Comparison of ENCODE assay signal across 30 cellular contexts in the genomic region with DNA sequence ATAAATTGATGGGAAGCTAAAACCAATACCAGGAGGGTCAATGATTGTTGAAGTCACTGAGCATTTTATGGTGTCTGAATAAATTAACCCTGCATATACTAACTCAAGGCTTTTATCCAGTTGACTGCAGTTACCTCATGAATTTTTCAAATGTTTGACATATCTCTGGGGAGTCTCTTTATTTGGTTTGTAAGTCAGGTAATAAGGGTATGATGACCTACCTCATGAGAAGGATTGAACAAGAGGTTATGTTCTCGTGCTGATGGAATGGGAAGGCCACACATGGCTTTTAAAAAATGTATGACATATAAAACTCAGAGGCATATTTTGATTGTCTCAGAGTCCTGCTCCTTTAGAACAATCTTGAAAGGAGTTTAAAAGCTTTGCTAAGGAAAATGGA.
"Had no signal": no experiment of that assay in that cellular context is flagged by ENCODE, and none has a peak within 500 bp of the region (broad histone marks: within the 10 kb centered on the region; RNA-seq: fewer than 3 reads in every experiment).

No MANE protein-coding gene starts in this region.

- H3K27ac ChIP-seq: ascending aorta, breast epithelium, cardiac muscle cell, colonic mucosa, WERI-Rb-1 had no signal

- H3K4me1 Mint-ChIP-seq: activated B cell treated with CpG ODN at 0.5 μM for 24 hours; activated CD4-positive, alpha-beta T cell treated with anti-CD3 and anti-CD28 coated beads, Interleukin-2, amount 10 ng/mL, durations not matched to agents 24 days and 14 days; activated CD8-positive, alpha-beta memory T cell treated with anti-CD3 and anti-CD28 coated beads, Interleukin-2, amount 10 ng/mL, durations not matched to agents 7 days and 5 days; activated naive CD4-positive, alpha-beta T cell treated with anti-CD3 and anti-CD28 coated beads, Interleukin-2, amount 10 ng/mL, durations not matched to agents 7 days and 5 days; activated naive CD8-positive, alpha-beta T cell treated with anti-CD3 and anti-CD28 coated beads, Interleukin-2, amount 10 ng/mL, durations not matched to agents 7 days and 5 days; T-helper 17 cell had no signal

- H3K36me3 Mint-ChIP-seq: activated CD4-positive, alpha-beta memory T cell treated with anti-CD3 and anti-CD28 coated beads for 36 hours; activated CD8-positive, alpha-beta memory T cell treated with anti-CD3 and anti-CD28 coated beads, Interleukin-2, amount 10 ng/mL, durations not matched to agents 7 days and 5 days; activated naive CD4-positive, alpha-beta T cell treated with anti-CD3 and anti-CD28 coated beads, Interleukin-2, amount 10 ng/mL, durations not matched to agents 7 days and 5 days; activated naive CD4-positive, alpha-beta T cell treated with anti-CD3 and anti-CD28 coated beads, Interleukin-2, amount 50 U/mL, for 72 hours; activated naive CD8-positive, alpha-beta T cell treated with anti-CD3 and anti-CD28 coated beads, Interleukin-2, amount 10 ng/mL, durations not matched to agents 7 days and 5 days; brain had no signal

- H3K4me1 ChIP-seq: ascending aorta, breast epithelium, colonic mucosa had no signal

- H3K27me3 ChIP-seq: ascending aorta, breast epithelium, cardiac muscle cell, colonic mucosa had no signal

- H3K27me3 Mint-ChIP-seq: activated B cell treated with CpG ODN at 0.5 μM for 24 hours; activated CD4-positive, alpha-beta memory T cell treated with anti-CD3 and anti-CD28 coated beads for 36 hours; activated CD8-positive, alpha-beta memory T cell treated with anti-CD3 and anti-CD28 coated beads, Interleukin-2, amount 10 ng/mL, durations not matched to agents 7 days and 5 days; activated naive CD4-positive, alpha-beta T cell treated with anti-CD3 and anti-CD28 coated beads, Interleukin-2, amount 10 ng/mL, durations not matched to agents 7 days and 5 days; activated naive CD8-positive, alpha-beta T cell treated with anti-CD3 and anti-CD28 coated beads, Interleukin-2, amount 10 ng/mL, durations not matched to agents 7 days and 5 days; T-helper 17 cell had no signal

- ATAC-seq: activated CD4-positive, CD25-positive, alpha-beta regulatory T cell treated with anti-CD3 and anti-CD28 coated beads, Interleukin-2, amount 50 U/mL, for 24 hours; activated CD8-positive, alpha-beta memory T cell treated with anti-CD3 and anti-CD28 coated beads, Interleukin-2, amount 10 ng/mL, durations not matched to agents 7 days and 5 days; activated CD8-positive, alpha-beta T cell treated with anti-CD3 and anti-CD28 coated beads, Interleukin-2, amount 10 ng/mL, durations not matched to agents 7 days and 5 days; activated naive CD4-positive, alpha-beta T cell treated with anti-CD3 and anti-CD28 coated beads, Interleukin-2, amount 50 U/mL, for 72 hours; activated T-cell treated with anti-CD3 and anti-CD28 coated beads, Interleukin-2, amount 50 U/mL, for 72 hours; esophagus mucosa; T-helper 17 cell had no signal

- H3K9me3 Mint-ChIP-seq: activated B cell treated with CpG ODN at 0.5 μM for 24 hours; activated CD4-positive, alpha-beta memory T cell treated with anti-CD3 and anti-CD28 coated beads for 36 hours; activated CD4-positive, alpha-beta T cell treated with anti-CD3 and anti-CD28 coated beads, Interleukin-2, amount 10 ng/mL, durations not matched to agents 24 days and 14 days; activated naive CD4-positive, alpha-beta T cell treated with anti-CD3 and anti-CD28 coated beads, Interleukin-2, amount 10 ng/mL, durations not matched to agents 7 days and 5 days; activated naive CD4-positive, alpha-beta T cell treated with anti-CD3 and anti-CD28 coated beads, Interleukin-2, amount 50 U/mL, for 72 hours; activated naive CD8-positive, alpha-beta T cell treated with anti-CD3 and anti-CD28 coated beads, Interleukin-2, amount 10 ng/mL, durations not matched to agents 7 days and 5 days; activated T-cell treated with anti-CD3 and anti-CD28 coated beads, Interleukin-2, amount 50 U/mL, for 72 hours; brain; T-helper 2 cell treated with Interferon-gamma antibody and Interleukin-4, amounts not matched to agents 5 μg/mL and 100 μg/mL, for 36 hours had no signal

- H3K9me3 ChIP-seq: ascending aorta, breast epithelium, colonic mucosa had no signal

- H3K36me3 ChIP-seq: ascending aorta, breast epithelium, cardiac muscle cell, colonic mucosa, WERI-Rb-1 had no signal

- DNase-seq: activated B cell treated with CpG ODN at 0.5 μM for 24 hours; activated CD4-positive, alpha-beta memory T cell treated with anti-CD3 and anti-CD28 coated beads for 36 hours; activated CD4-positive, alpha-beta T cell treated with anti-CD3 and anti-CD28 coated beads, Interleukin-2, amount 10 ng/mL, durations not matched to agents 24 days and 14 days; activated CD8-positive, alpha-beta memory T cell treated with anti-CD3 and anti-CD28 coated beads, Interleukin-2, amount 10 ng/mL, durations not matched to agents 7 days and 5 days; activated CD8-positive, alpha-beta memory T cell treated with anti-CD3 and anti-CD28 coated beads, Interleukin-2, amount 50 U/mL, for 4 hours; activated CD8-positive, alpha-beta T cell treated with anti-CD3 and anti-CD28 coated beads, Interleukin-2, amount 10 ng/mL, durations not matched to agents 7 days and 5 days; activated gamma-delta T cell; activated naive CD4-positive, alpha-beta T cell; activated naive CD4-positive, alpha-beta T cell treated with anti-CD3 and anti-CD28 coated beads, Interleukin-2, amount 10 ng/mL, durations not matched to agents 7 days and 5 days; activated naive CD8-positive, alpha-beta T cell treated with anti-CD3 and anti-CD28 coated beads, Interleukin-2, amount 10 ng/mL, durations not matched to agents 7 days and 5 days; activated T-cell treated with anti-CD3 and anti-CD28 coated beads, Interleukin-2, amount 50 U/mL, for 1 hour; activated T-cell treated with anti-CD3 and anti-CD28 coated beads, Interleukin-2, amount 50 U/mL, for 72 hours; central memory CD4-positive, alpha-beta T cell; cerebellar nuclear complex; colonic mucosa; effector CD8-positive, alpha-beta T cell; foreskin fibroblast; SW 1271; T-helper 1 cell; T-helper 17 cell; T1000; WERI-Rb-1 had no signal

- H3K4me3 Mint-ChIP-seq: activated B cell treated with CpG ODN at 0.5 μM for 24 hours; activated CD4-positive, alpha-beta memory T cell treated with anti-CD3 and anti-CD28 coated beads for 36 hours; activated CD4-positive, alpha-beta T cell treated with anti-CD3 and anti-CD28 coated beads, Interleukin-2, amount 10 ng/mL, durations not matched to agents 24 days and 14 days; activated CD8-positive, alpha-beta memory T cell treated with anti-CD3 and anti-CD28 coated beads, Interleukin-2, amount 10 ng/mL, durations not matched to agents 7 days and 5 days; activated CD8-positive, alpha-beta T cell treated with anti-CD3 and anti-CD28 coated beads, Interleukin-2, amount 10 ng/mL, durations not matched to agents 7 days and 5 days; activated naive CD4-positive, alpha-beta T cell treated with anti-CD3 and anti-CD28 coated beads, Interleukin-2, amount 10 ng/mL, durations not matched to agents 7 days and 5 days; activated naive CD8-positive, alpha-beta T cell treated with anti-CD3 and anti-CD28 coated beads, Interleukin-2, amount 10 ng/mL, durations not matched to agents 7 days and 5 days; activated T-cell treated with anti-CD3 and anti-CD28 coated beads, Interleukin-2, amount 50 U/mL, for 72 hours; brain; T-helper 17 cell; T-helper 2 cell treated with Interferon-gamma antibody and Interleukin-4, amounts not matched to agents 5 μg/mL and 100 μg/mL, for 36 hours had no signal

- H3K27ac Mint-ChIP-seq: activated B cell treated with CpG ODN at 0.5 μM for 24 hours; activated CD4-positive, alpha-beta memory T cell treated with anti-CD3 and anti-CD28 coated beads for 36 hours; activated CD4-positive, alpha-beta T cell treated with anti-CD3 and anti-CD28 coated beads, Interleukin-2, amount 10 ng/mL, durations not matched to agents 24 days and 14 days; activated CD8-positive, alpha-beta memory T cell treated with anti-CD3 and anti-CD28 coated beads, Interleukin-2, amount 10 ng/mL, durations not matched to agents 7 days and 5 days; activated CD8-positive, alpha-beta T cell treated with anti-CD3 and anti-CD28 coated beads, Interleukin-2, amount 10 ng/mL, durations not matched to agents 7 days and 5 days; activated naive CD4-positive, alpha-beta T cell treated with anti-CD3 and anti-CD28 coated beads, Interleukin-2, amount 10 ng/mL, durations not matched to agents 7 days and 5 days; activated naive CD4-positive, alpha-beta T cell treated with anti-CD3 and anti-CD28 coated beads, Interleukin-2, amount 50 U/mL, for 72 hours; activated naive CD8-positive, alpha-beta T cell treated with anti-CD3 and anti-CD28 coated beads, Interleukin-2, amount 10 ng/mL, durations not matched to agents 7 days and 5 days; activated T-cell treated with anti-CD3 and anti-CD28 coated beads, Interleukin-2, amount 50 U/mL, for 72 hours; brain; T-helper 17 cell; T-helper 2 cell treated with Interferon-gamma antibody and Interleukin-4, amounts not matched to agents 5 μg/mL and 100 μg/mL, for 36 hours had no signal

- H3K4me3 ChIP-seq: ascending aorta, breast epithelium, cardiac muscle cell, colonic mucosa had no signal
